ENCODE assay signal across 11 cellular contexts in the genomic region with DNA sequence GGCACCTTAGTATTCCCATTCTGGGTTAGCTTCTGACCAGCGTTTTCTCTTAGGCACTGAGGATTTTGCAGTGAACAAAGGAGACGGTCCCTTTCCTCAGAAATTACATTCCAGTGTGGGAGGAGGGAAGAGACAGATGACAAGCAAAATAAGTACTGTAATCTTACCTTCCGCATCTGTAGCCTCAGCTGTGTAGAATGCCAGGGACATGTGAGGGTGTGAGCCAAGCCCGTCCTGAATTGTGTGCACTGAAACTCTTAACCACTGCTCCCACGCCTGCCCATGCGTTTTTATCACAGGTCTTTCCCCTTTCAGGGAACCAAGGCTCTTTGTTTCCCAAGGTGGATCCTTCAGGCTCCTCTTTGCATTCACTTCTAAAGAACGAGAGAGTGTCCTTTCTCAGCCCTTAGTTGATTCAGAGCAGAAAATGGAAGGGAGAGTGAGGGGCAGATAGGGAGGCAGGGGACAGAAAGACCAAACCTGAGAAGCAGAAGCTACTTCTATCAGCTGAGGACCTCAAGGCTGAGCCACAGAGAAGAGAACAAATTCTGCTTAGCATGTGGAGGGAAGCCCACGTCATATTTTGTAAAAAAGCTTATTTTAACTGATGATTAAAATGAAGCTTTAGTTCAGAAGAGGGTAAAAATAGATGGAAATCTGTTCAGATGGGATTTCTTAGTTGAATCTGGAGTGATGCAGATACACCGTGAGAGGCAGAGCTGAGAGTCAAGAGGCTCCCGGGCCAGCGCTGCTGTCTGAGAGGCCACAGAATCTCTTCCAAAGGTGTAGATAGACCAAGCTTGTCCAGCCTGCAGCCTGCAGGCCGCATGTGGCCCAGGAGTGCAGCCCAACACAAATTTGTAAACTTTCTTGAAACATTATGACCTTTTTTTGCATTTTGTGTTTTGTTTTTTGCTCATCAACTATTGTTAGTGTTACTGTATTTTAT.
A peak's percentile ranks its signal among the peaks of the same experiment; 100 is the strongest.
DNase-seq lines count a peak whose midpoint lies in the region; ATAC-seq and TF ChIP-seq lines count a peak whose summit lies in the region.
"Had no signal": no experiment of that assay in that cellular context is flagged by ENCODE, and none has a peak within 500 bp of the region (broad histone marks: within the 10 kb centered on the region; RNA-seq: fewer than 3 reads in every experiment).

No MANE protein-coding gene starts in this region.

- H3K4me1 ChIP-seq in CD8-positive, alpha-beta T cell (ENCODE audit: insufficient read depth, low read length), result peaks cover 94% of the 10 kb centered on the region
- H3K4me1 ChIP-seq in HUES64 (ENCODE audit: insufficient read depth, low read length) (peaks cover 42% of the 10 kb centered on the region), left lung (peaks cover 12 to 55% of the 10 kb centered on the region in 2 donors)

- no peak for ATAC-seq in CD8-positive, alpha-beta T cell
- ATAC-seq in HG03469 (IDR thresholded peaks at IDR 0.05; ENCODE audit: unreplicated experiment), result no peak
- no peak for ATAC-seq in left lung

- H3K27ac ChIP-seq in CD8-positive, alpha-beta T cell (ENCODE audit: low read depth, low read length), result no peak overlapping the region
- H3K27ac ChIP-seq in HUES64 (ENCODE audit: low read depth, low read length) (peak overlapping the region; percentile 10; the same call in 1 of the 2 replicates), left lung (no peak overlapping the region)
- H3K27ac ChIP-seq: KMS-11, tibial nerve had no signal

- H3K4me1 Mint-ChIP-seq in CD8-positive, alpha-beta T cell (ENCODE audit: low read depth), result peaks cover 34% of the 10 kb centered on the region
- H3K4me1 Mint-ChIP-seq in brain (no peaks in the 10 kb centered on the region), nephron (peaks cover 40% of the 10 kb centered on the region)

- H3K9me3 ChIP-seq in CD8-positive, alpha-beta T cell (ENCODE audit: low read length), result no peaks in the 10 kb centered on the region
- H3K9me3 ChIP-seq in HUES64 (ENCODE audit: insufficient read depth, low read depth, low read length) (no peaks in the 10 kb centered on the region), left lung (no peaks in the 10 kb centered on the region)
- H3K9me3 ChIP-seq: tibial nerve had no signal

- H3K27me3 ChIP-seq in CD8-positive, alpha-beta T cell (ENCODE audit: insufficient read depth, low read length), result no peaks in the 10 kb centered on the region
- H3K27me3 ChIP-seq in HUES64 (ENCODE audit: insufficient read depth, low read length) (no peaks in the 10 kb centered on the region), left lung (no peaks in the 10 kb centered on the region)
- H3K27me3 ChIP-seq: tibial nerve had no signal

- no peak overlapping the region for H3K4me3 ChIP-seq in CD8-positive, alpha-beta T cell (ENCODE audit: low read depth, low read length)
- no peak overlapping the region for H3K4me3 ChIP-seq in HUES64 (ENCODE audit: low read length)
- no peak overlapping the region for H3K4me3 ChIP-seq in left lung
- H3K4me3 ChIP-seq: tibial nerve had no signal

- CTCF ChIA-PET in CD8-positive, alpha-beta T cell (lab: Charles Lee), result no interaction called here

- DNase-seq in CD8-positive, alpha-beta T cell, result no peak
- DNase-seq in OCI-M2 (lab: John Stamatoyannopoulos, UW; ENCODE audit: unreplicated experiment) (no peak), left lung (no peak)
- DNase-seq: activated CD4-positive, alpha-beta T cell treated with anti-CD3 and anti-CD28 coated beads, Interleukin-2, amount 50 U/mL, for 48 hours; NCI-H1694 treated with DMSO at 0.1 percent for 48 hours had no signal

- intact Hi-C loops in CD8-positive, alpha-beta T cell (cut with DNase I, micrococcal nuclease), result no loop called here
- intact Hi-C loops in left lung (cut with DNase I), result no loop called here

- TF ChIP-seq CTCF in CD8-positive, alpha-beta T cell (IDR thresholded peaks at IDR 0.05), result no peak
- TF ChIP-seq CTCF in brain (conservative IDR thresholded peaks at IDR 0.05) (no peak), nephron (IDR thresholded peaks at IDR 0.05; ENCODE audit: unreplicated experiment in 3 of 3) (no peak), left lung (IDR thresholded peaks at IDR 0.05) (no peak)

- no peaks in the 10 kb centered on the region for H3K36me3 ChIP-seq in CD8-positive, alpha-beta T cell (ENCODE audit: insufficient read depth, low read length)
- no peaks in the 10 kb centered on the region for H3K36me3 ChIP-seq in HUES64 (ENCODE audit: insufficient read depth, low read length)
- no peaks in the 10 kb centered on the region for H3K36me3 ChIP-seq in left lung
- H3K36me3 ChIP-seq: tibial nerve had no signal

- 80% methylated on average over 12 of the region's 12 CpGs for WGBS in HUES64

- no peaks in the 10 kb centered on the region for H3K9me3 Mint-ChIP-seq in CD8-positive, alpha-beta T cell
- H3K9me3 Mint-ChIP-seq in brain (no peaks in the 10 kb centered on the region), nephron (no peaks in the 10 kb centered on the region)

- H3K27me3 Mint-ChIP-seq in CD8-positive, alpha-beta T cell (ENCODE audit: low read depth), result no peaks in the 10 kb centered on the region
- H3K27me3 Mint-ChIP-seq in brain (no peaks in the 10 kb centered on the region), nephron (ENCODE audit: low read depth) (no peaks in the 10 kb centered on the region)

- H3K36me3 Mint-ChIP-seq in CD8-positive, alpha-beta T cell, result peaks cover 5% of the 10 kb centered on the region
- H3K36me3 Mint-ChIP-seq in brain (peaks cover 4% of the 10 kb centered on the region), nephron (ENCODE audit: low read depth) (no peaks in the 10 kb centered on the region)

- peak overlapping the region; percentile 85 for H3K27ac Mint-ChIP-seq in CD8-positive, alpha-beta T cell
- H3K27ac Mint-ChIP-seq in brain (peak overlapping the region; percentile 32 to 81 (median 73)), nephron (peak overlapping the region; percentile 9 to 70 (median 66))

- peak overlapping the region; percentile 60 for H3K4me3 Mint-ChIP-seq in CD8-positive, alpha-beta T cell
- H3K4me3 Mint-ChIP-seq in brain (peak overlapping the region in 2 of 5 experiments; percentile 3 to 26), nephron (peak overlapping the region in 1 of 3 experiments; percentile 20)

- peak overlapping the region; percentile 13; the same call in 1 of the 2 replicates for H3K9ac ChIP-seq in HUES64 (ENCODE audit: low read depth, low read length)
- H3K9ac ChIP-seq: KMS-11 had no signal

- POLR2A ChIA-PET in CD8-positive, alpha-beta T cell (lab: Charles Lee), result interaction anchor here (0.8 to 1.1 kb wide), 2 partner anchors 11 to 14 kb away, joined by 3 read pairs; no protein-coding TSS in a partner anchor
